ENCODE assay signal across 7 cellular contexts in the genomic region with DNA sequence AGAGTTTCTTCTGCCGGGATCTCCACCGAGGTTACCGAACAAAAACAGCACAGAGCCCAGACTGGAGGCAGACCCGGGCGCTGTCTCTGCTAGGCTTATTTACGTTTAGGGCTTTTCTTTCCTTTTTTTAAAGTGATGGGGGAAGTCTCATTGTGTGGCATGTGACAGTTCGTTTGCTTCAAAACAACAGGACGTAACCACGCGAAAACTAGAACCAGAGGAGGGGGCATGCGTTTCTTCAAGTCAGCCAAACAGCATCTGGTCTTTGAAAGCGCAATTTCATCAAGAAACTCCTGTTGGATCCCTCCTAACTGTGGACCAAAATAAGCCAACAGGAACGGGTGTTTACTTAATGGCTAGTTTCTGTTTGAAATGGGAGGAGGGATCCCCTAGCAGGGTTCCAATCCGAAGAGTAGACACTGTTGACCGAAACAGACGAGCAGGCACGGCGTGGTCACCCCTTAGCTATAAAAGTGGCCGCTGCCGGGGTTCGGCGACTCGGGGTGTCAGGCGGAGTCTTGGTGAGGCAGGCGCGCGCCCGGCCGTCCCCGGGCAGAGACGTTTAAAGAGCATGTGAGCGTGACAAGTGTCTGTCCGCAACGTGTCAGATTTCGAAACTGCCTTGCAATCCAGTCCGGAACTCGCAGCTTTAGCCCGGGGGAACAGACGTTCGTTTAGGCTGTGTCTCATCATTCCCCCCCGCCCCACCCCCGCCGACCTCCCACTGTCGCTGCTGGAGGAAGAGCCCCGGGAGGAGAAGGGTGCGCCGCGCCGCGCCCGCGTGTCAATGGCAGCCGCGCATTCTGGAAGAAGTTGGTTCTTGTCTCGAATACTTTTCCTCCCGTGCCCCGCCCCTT. TPM values are rescaled to one million over a fixed set of nuclear protein-coding genes. Genes with fewer than 3 reads are reported as not detected.
DNase-seq lines count a peak whose midpoint lies in the region; ATAC-seq and TF ChIP-seq lines count a peak whose summit lies in the region.

No MANE protein-coding gene starts in this region.

- ATAC-seq in GM18505 (IDR thresholded peaks at IDR 0.05; ENCODE audit: unreplicated experiment) (peak; percentile 52), HG02759 (IDR thresholded peaks at IDR 0.05; ENCODE audit: unreplicated experiment) (peak; percentile 51), left lobe of liver (peak; percentile 24)

- DNase-seq in NCI-H2196 treated with DMSO at 0.1 percent for 48 hours (lab: John Stamatoyannopoulos, UW; ENCODE audit: unreplicated experiment) (peak; percentile 90), choroid plexus epithelial cell (ENCODE audit: low read depth) (peak; percentile 94), left lobe of liver (ENCODE audit: low spot score) (peak; percentile 87)
- DNase-seq in activated CD4-positive, alpha-beta T cell treated with anti-CD3 and anti-CD28 coated beads for 1 hour, result peak; percentile 68
- peak; percentile 57 to 63 for DNase-seq in stimulated activated CD4-positive, alpha-beta T cell treated with anti-CD3 and anti-CD28 coated beads, Interleukin-2, amount 100 ng/mL, for 48 hours

- TF ChIP-seq CTCF in choroid plexus epithelial cell (conservative IDR thresholded peaks at IDR 0.05; ENCODE audit: low read depth, low read length), result no peak

- TF ChIP-seq POLR2A in GM18505 (IDR thresholded peaks at IDR 0.05; ENCODE audit: borderline replicate concordance, extremely low read depth, insufficient read depth, insufficient read length), result peak; percentile 42

- peak overlapping the region; percentile 94 for H3K4me3 ChIP-seq in choroid plexus epithelial cell (ENCODE audit: low read depth, low read length)

RNA-seq across cellular contexts. Expression of a gene that starts 0.9 kb away (rescaled TPM):
- 14.1 TPM for total RNA-seq in left lobe of liver

Comparison
In these comparisons a context has a peak if more than half of its experiments do, and no peak if none do; other contexts are left out.
1. Peak in every context shown above with its lines: DNase-seq, ATAC-seq and H3K4me3 ChIP-seq.